Comparison of ENCODE assay signal across 1 cellular context in the genomic region with DNA sequence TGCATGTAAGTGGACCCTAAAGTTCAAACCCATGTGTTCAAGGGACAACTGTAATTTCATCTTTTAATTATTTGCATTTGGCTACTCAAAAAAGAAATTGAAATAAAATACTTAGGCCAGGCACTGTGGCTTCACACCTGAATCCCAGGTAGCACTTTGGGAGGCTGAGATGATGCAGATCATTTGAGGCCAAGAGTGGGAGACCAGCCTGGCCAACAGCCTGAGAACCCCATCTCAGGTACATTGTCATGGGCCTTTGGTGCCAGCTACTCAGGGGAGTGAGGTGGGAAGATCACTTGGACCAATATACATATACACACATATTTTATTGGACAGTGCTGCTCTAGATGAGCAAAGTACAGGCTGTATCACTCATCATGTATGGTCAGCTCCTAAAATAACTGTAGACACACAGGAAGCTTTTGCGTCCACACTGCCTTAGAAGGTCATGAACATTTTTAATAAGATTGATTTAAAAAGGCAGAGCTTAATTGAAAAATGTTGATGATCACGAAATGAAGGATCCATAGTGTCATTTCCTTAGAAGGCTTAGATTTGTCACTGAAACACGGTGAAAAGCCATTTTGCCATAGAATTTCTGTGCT.
TF ChIP-seq lines count a peak whose summit lies in the region.

No MANE protein-coding gene starts in this region.

TF ChIP-seq in HCT116, 20 proteins besides CTCF, POLR2A, EP300 and RAD21:
- TF ChIP-seq POLR2AphosphoS5 (IDR thresholded peaks at IDR 0.05; ENCODE audit: low read depth, low read length) (peak; percentile 20), SRF (IDR thresholded peaks at IDR 0.05; ENCODE audit: low read depth) (no peak)
